Comparison of ENCODE assay signal across 8 cellular contexts in the genomic region with DNA sequence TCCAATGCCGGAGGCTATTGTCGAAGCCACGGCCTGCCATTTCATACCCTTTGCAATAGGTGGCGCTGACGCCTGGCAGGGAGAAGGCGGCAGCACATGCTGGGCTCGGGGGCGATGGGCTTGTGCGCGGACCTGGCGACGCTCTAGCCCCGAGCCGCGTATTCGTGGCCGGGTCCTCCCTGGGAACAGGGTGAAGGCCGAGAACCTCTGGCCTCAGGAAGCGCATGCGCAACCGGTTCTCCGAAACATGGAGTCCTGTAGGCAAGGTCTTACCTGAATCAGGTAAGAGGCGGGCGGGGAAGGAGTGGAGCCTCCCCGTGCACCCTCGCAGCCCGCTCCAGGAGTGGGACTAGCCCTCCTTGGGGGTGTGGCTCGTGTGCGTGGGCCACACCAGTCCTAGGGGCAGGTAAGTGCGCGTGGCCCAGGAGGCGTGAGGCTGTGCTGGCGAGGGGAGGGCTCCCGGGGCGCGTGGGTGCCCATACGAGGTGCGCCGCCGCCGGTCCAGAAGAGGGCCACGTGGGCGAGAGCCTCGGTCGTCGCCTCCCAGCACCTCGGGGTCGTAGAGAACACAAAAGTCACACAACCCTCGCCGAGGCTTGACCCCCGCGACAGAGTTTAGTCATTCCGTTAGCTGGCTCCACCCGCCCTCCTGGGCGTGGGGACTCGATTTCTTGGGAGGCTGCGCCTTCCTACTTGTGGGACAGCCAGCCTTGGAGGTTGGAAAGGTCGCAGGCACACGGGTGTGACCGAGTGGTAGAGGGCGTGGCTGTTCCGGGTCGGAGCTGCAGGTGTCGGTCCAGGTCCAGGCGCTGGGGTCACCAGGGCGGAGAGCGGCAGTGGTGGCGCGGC. TPM values are rescaled to one million over a fixed set of nuclear protein-coding genes. Genes with fewer than 3 reads are reported as not detected.
DNase-seq lines count a peak whose midpoint lies in the region; ATAC-seq and TF ChIP-seq lines count a peak whose summit lies in the region.

No MANE protein-coding gene starts in this region.

- WGBS in right cardiac atrium: 13% methylated on average over 69 of the region's 69 CpGs

- POLR2A ChIA-PET in activated naive CD8-positive, alpha-beta T cell treated with anti-CD3 and anti-CD28 coated beads, Interleukin-2, amount 10 ng/mL, durations not matched to agents 7 days and 5 days (lab: Charles Lee): interaction anchor here (0.7 to 1.2 kb wide), 3 partner anchors 47 to 92 kb away, joined by 3 to 4 read pairs (median 3); no protein-coding TSS in a partner anchor

- DNase-seq in DMS79 treated with DMSO at 0.1 percent for 48 hours (lab: John Stamatoyannopoulos, UW): peak; percentile 41
- peak; percentile 62 to 72 for DNase-seq in HL-60 (ENCODE audit: low read depth in 1 of 2, low spot score in 1 of 2)
- peak; percentile 94 for DNase-seq in SHP77 treated with DMSO at 0.1 percent for 48 hours (lab: John Stamatoyannopoulos, UW)
- peak; percentile 67 for DNase-seq in activated naive CD8-positive, alpha-beta T cell treated with anti-CD3 and anti-CD28 coated beads, Interleukin-2, amount 10 ng/mL, durations not matched to agents 7 days and 5 days
- DNase-seq in right cardiac atrium: peak; percentile 58 to 84 (median 82)
- peak; percentile 88 for DNase-seq in retina

- H3K27ac ChIP-seq in HL-60 (replicated peaks) (peak overlapping the region; percentile 57), right cardiac atrium (ENCODE audit: low read length) (no peak overlapping the region)

- H3K36me3 Mint-ChIP-seq in activated naive CD8-positive, alpha-beta T cell treated with anti-CD3 and anti-CD28 coated beads, Interleukin-2, amount 10 ng/mL, durations not matched to agents 7 days and 5 days: peaks cover 1% of the 10 kb centered on the region

- H3K4me3 Mint-ChIP-seq in activated naive CD8-positive, alpha-beta T cell treated with anti-CD3 and anti-CD28 coated beads, Interleukin-2, amount 10 ng/mL, durations not matched to agents 7 days and 5 days: peak overlapping the region; percentile 81

- no peaks in the 10 kb centered on the region for H3K9me3 ChIP-seq in right cardiac atrium (ENCODE audit: control insufficient read depth, low read length)

- intact Hi-C loops in right cardiac atrium (cut with DNase I): no loop called here

- H3K27me3 Mint-ChIP-seq in activated naive CD8-positive, alpha-beta T cell treated with anti-CD3 and anti-CD28 coated beads, Interleukin-2, amount 10 ng/mL, durations not matched to agents 7 days and 5 days: peaks cover 33% of the 10 kb centered on the region

- H3K4me3 ChIP-seq in HL-60 (replicated peaks; ENCODE audit: insufficient read depth, low read length): peak overlapping the region; percentile 55
- peak overlapping the region; percentile 30 for H3K4me3 ChIP-seq in right cardiac atrium (ENCODE audit: low read length)

- TF ChIP-seq CTCF in HL-60 (IDR thresholded peaks at IDR 0.05; ENCODE audit: insufficient read depth, low read length): peak; percentile 84

- ATAC-seq in activated naive CD8-positive, alpha-beta T cell treated with anti-CD3 and anti-CD28 coated beads, Interleukin-2, amount 10 ng/mL, durations not matched to agents 7 days and 5 days (ENCODE audit: low read depth): peak; percentile 76
- peak; percentile 69 to 72 for ATAC-seq in right cardiac atrium
- ATAC-seq in HG03571 (IDR thresholded peaks at IDR 0.05; ENCODE audit: unreplicated experiment): no peak
- no peak for ATAC-seq in GM18909 (IDR thresholded peaks at IDR 0.05; ENCODE audit: poor library complexity, unreplicated experiment)

- peak overlapping the region; percentile 72 for H3K27ac Mint-ChIP-seq in activated naive CD8-positive, alpha-beta T cell treated with anti-CD3 and anti-CD28 coated beads, Interleukin-2, amount 10 ng/mL, durations not matched to agents 7 days and 5 days

- H3K27me3 ChIP-seq in HL-60 (ENCODE audit: insufficient read depth, poor library complexity, severe bottlenecking) (peaks cover 2% of the 10 kb centered on the region), right cardiac atrium (ENCODE audit: control insufficient read depth, insufficient read depth) (no peaks in the 10 kb centered on the region)

- H3K4me1 Mint-ChIP-seq in activated naive CD8-positive, alpha-beta T cell treated with anti-CD3 and anti-CD28 coated beads, Interleukin-2, amount 10 ng/mL, durations not matched to agents 7 days and 5 days: peaks cover 26% of the 10 kb centered on the region

- H3K9me3 Mint-ChIP-seq in activated naive CD8-positive, alpha-beta T cell treated with anti-CD3 and anti-CD28 coated beads, Interleukin-2, amount 10 ng/mL, durations not matched to agents 7 days and 5 days: peaks cover 1% of the 10 kb centered on the region

- H3K4me1 ChIP-seq in right cardiac atrium (ENCODE audit: control insufficient read depth, insufficient read depth, low read length): peaks cover 3% of the 10 kb centered on the region

RNA-seq across cellular contexts. Expression of gene MEST, which starts 5.5 kb away (rescaled TPM):
- 10 to 100 TPM in 1 of 2 experiments, 1 to 10 TPM in 1; 8.7 to 11.6 TPM for total RNA-seq in activated naive CD8-positive, alpha-beta T cell treated with anti-CD3 and anti-CD28 coated beads, Interleukin-2, amount 10 ng/mL, durations not matched to agents 7 days and 5 days
- 10 to 100 TPM; 16.2 to 29.7 (median 20.3) TPM for total RNA-seq in right cardiac atrium
- polyA plus RNA-seq in right cardiac atrium: 8.2 TPM

RNA-seq across cellular contexts. Expression of gene CEP41, which starts 45.5 kb away (rescaled TPM):
- total RNA-seq in activated naive CD8-positive, alpha-beta T cell treated with anti-CD3 and anti-CD28 coated beads, Interleukin-2, amount 10 ng/mL, durations not matched to agents 7 days and 5 days: 10 to 100 TPM; 27.1 to 28.7 TPM
- 1 to 10 TPM; 5.6 to 7.5 (median 6.3) TPM for total RNA-seq in right cardiac atrium
- 3.0 TPM for polyA plus RNA-seq in right cardiac atrium

Comparison
In these comparisons a context has a peak if more than half of its experiments do, and no peak if none do; other contexts are left out.
1. DNase-seq: peak in every context shown above with its lines; median percentile 94 in SHP77 treated with DMSO at 0.1 percent for 48 hours; 88 in retina; 82 in right cardiac atrium; 67 in HL-60; 67 in activated naive CD8-positive, alpha-beta T cell treated with anti-CD3 and anti-CD28 coated beads, Interleukin-2, amount 10 ng/mL, durations not matched to agents 7 days and 5 days; 41 in DMS79 treated with DMSO at 0.1 percent for 48 hours.
2. ATAC-seq: peak in activated naive CD8-positive, alpha-beta T cell treated with anti-CD3 and anti-CD28 coated beads, Interleukin-2, amount 10 ng/mL, durations not matched to agents 7 days and 5 days (single experiment) and right cardiac atrium (2 of 2); none in HG03571 (single experiment) and GM18909 (single experiment).